In the genomic region with DNA sequence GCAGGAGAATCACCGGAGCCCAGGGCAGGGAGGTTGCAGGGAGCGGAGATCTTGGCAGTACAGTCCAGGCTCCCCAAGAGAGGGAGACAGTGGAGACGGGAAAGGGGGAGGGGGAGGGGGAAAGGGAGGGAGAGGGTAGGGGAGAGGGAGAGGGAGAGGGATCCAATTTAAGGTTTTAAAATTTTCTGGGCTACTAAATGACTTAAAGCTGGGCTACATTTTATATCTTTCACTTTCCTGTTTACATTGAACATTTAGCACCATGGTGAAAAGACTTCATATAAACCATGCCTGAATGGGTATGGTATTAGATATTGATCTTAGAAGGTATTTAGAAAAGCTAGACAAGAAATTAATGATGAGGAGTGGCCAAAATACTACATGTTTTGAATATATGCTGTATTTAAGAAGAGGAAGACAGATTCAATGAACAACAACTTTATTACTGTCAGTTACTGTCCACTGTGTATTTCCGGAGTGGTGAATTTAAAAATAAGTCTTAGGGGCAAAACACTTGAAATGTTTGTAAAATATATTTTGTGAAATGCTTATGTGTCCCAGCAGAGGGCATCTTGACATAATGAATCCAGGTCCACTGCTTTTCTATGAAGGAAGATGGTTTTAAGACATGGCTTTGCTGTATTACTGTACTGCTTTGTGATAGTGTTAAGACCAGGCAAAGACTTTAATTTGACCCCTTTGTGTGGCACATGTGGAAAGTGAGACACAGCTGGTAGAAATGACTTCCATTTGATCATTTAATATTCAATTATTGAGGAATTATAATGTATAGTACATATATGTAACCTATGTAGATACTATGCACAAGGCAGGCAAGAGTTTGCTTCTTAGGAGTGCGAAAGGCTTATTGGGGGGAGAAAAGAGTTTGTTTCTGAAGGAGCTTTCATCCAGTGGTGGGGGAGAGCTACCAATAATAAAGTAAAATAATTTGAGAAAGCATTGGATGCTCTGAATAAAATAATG, we compare ENCODE assay signal across 9 cellular contexts. TPM values are rescaled to one million over a fixed set of nuclear protein-coding genes. Genes with fewer than 3 reads are reported as not detected.
DNase-seq lines count a peak whose midpoint lies in the region; ATAC-seq, FAIRE-seq and TF ChIP-seq lines count a peak whose summit lies in the region.
"Had no signal": no experiment of that assay in that cellular context is flagged by ENCODE, and none has a peak within 500 bp of the region (broad histone marks: within the 10 kb centered on the region; RNA-seq: fewer than 3 reads in every experiment).

No MANE protein-coding gene starts in this region.

- no peak for FAIRE-seq in bronchial epithelial cell (lab: Jason Lieb, UNC)

- no peak overlapping the region for H3K4me3 ChIP-seq in Caco-2 (ENCODE audit: low read depth, low read length)
- H3K4me3 ChIP-seq in HFF-Myc (replicated peaks; ENCODE audit: low read depth, low read length): no peak overlapping the region
- no peak overlapping the region for H3K4me3 ChIP-seq in bronchial epithelial cell (ENCODE audit: low read depth, low read length)

- CTCF ChIA-PET in Caco-2 (lab: Charles Lee): interaction anchor here (0.6 to 1.0 kb wide), 2 partner anchors 160 to 161 kb away, joined by 3 read pairs; no protein-coding TSS in a partner anchor

- no peaks in the 10 kb centered on the region for H3K4me1 Mint-ChIP-seq in Caco-2 (ENCODE audit: low read depth, unreplicated experiment)

- peaks cover 19% of the 10 kb centered on the region; the same call in 1 of the 2 replicates for H3K9me3 ChIP-seq in Caco-2
- H3K9me3 ChIP-seq: neutrophil had no signal

- no peaks in the 10 kb centered on the region for H3K27me3 Mint-ChIP-seq in Caco-2 (ENCODE audit: insufficient read depth, unreplicated experiment)

- peak in 1 of 2 experiments; percentile 42 for DNase-seq in Caco-2
- peak; percentile 53 for DNase-seq in HFF-Myc (ENCODE audit: extremely low read depth, low read depth)
- peak; percentile 2 for DNase-seq in NCI-H774 (lab: John Stamatoyannopoulos, UW)
- DNase-seq in bronchial epithelial cell (ENCODE audit: low read depth): peak; percentile 73
- DNase-seq in lung microvascular endothelial cell (ENCODE audit: low read depth in 2 of 2): peak; percentile 72 to 76

- H3K27ac Mint-ChIP-seq in Caco-2 (ENCODE audit: unreplicated experiment): no peak overlapping the region

- no peak overlapping the region for H3K4me3 Mint-ChIP-seq in Caco-2 (ENCODE audit: unreplicated experiment)

- POLR2A ChIA-PET in Caco-2 (lab: Charles Lee): no interaction called here

- peaks cover 31% of the 10 kb centered on the region for H3K36me3 Mint-ChIP-seq in Caco-2 (ENCODE audit: insufficient read depth, unreplicated experiment)

- no peaks in the 10 kb centered on the region for H3K4me1 ChIP-seq in Caco-2

- BruUV-seq in Caco-2 (replicated peaks; lab: Mats Ljungman, UMichigan): no TSS peak

- ATAC-seq in HG03354 (IDR thresholded peaks at IDR 0.05; ENCODE audit: poor library complexity, severe bottlenecking, unreplicated experiment): no peak
- no peak for ATAC-seq in HG03280 (IDR thresholded peaks at IDR 0.05; ENCODE audit: unreplicated experiment)
- no peak for ATAC-seq in GM18520 (IDR thresholded peaks at IDR 0.05; ENCODE audit: unreplicated experiment)

- H3K27me3 ChIP-seq in Caco-2 (replicated peaks; ENCODE audit: control insufficient read depth, insufficient read depth, low read length) (no peaks in the 10 kb centered on the region), bronchial epithelial cell (ENCODE audit: control insufficient read depth, insufficient read depth, low read length) (no peaks in the 10 kb centered on the region)
- H3K27me3 ChIP-seq: neutrophil had no signal

- peak; percentile 54 to 57 for TF ChIP-seq CTCF in Caco-2 (IDR thresholded peaks at IDR 0.05; ENCODE audit: insufficient read depth in 1 of 2, low read depth in 1 of 2, low read length in 1 of 2, severe bottlenecking in 1 of 2, unreplicated experiment in 1 of 2)
- TF ChIP-seq CTCF in HFF-Myc (IDR thresholded peaks at IDR 0.05; ENCODE audit: low read depth, low read length, missing control alignments): peak; percentile 42
- TF ChIP-seq CTCF in bronchial epithelial cell (IDR thresholded peaks at IDR 0.05; ENCODE audit: insufficient read depth, low read length, severe bottlenecking): peak; percentile 45

- peaks cover 27% of the 10 kb centered on the region for H3K9me3 Mint-ChIP-seq in Caco-2 (ENCODE audit: unreplicated experiment)

- intact Hi-C loops in Caco-2 (cut with micrococcal nuclease; ENCODE audit: unreplicated experiment): loop anchor here (1.0 kb wide), 3 partner anchors 161 to 346 kb away; no protein-coding TSS in a partner anchor

- H3K36me3 ChIP-seq in Caco-2 (ENCODE audit: control insufficient read depth, insufficient read depth, low read length) (peaks cover 1% of the 10 kb centered on the region; the same call in 1 of the 2 replicates), bronchial epithelial cell (ENCODE audit: control insufficient read depth, insufficient read depth, low read length) (peaks cover 1% of the 10 kb centered on the region)

RNA-seq across cellular contexts. Expression of gene NRF1, which starts 52.8 kb away (rescaled TPM):
- total RNA-seq in Caco-2 (2022) (22.5 and 23.0 TPM in 2 replicates), bronchial epithelial cell (12.1 and 16.4 TPM in 2 replicates), lung microvascular endothelial cell (7.8 and 12.9 TPM in 2 replicates)
